8 cellular contexts compared by ENCODE assay signal in genomic region chr17:75124819-75125162, GRCh38. TPM values are rescaled to one million over a fixed set of nuclear protein-coding genes. Genes with fewer than 3 reads are reported as not detected.
DNase-seq lines count a peak whose midpoint lies in the region; ATAC-seq, FAIRE-seq and TF ChIP-seq lines count a peak whose summit lies in the region.

No MANE protein-coding gene starts in this region.

- DNase-seq in activated CD4-positive, alpha-beta T cell treated with anti-CD3 and anti-CD28 coated beads for 36 hours = no peak
- no peak for DNase-seq in activated CD4-positive, alpha-beta T cell treated with anti-CD3 and anti-CD28 coated beads, Interleukin-2, amount 50 U/mL, for 48 hours
- DNase-seq in SW480 (ENCODE audit: low spot score) = peak; percentile 25
- DNase-seq in foreskin keratinocyte = no peak
- DNase-seq in small intestine = no peak
- no peak for DNase-seq in brain microvascular endothelial cell
- no peak for DNase-seq in ascending aorta (ENCODE audit: low spot score in 2 of 2)
- no peak for DNase-seq in gastrocnemius medialis

- peaks cover 21% of the 10 kb centered on the region for H3K36me3 Mint-ChIP-seq in activated CD4-positive, alpha-beta T cell treated with anti-CD3 and anti-CD28 coated beads for 36 hours (ENCODE audit: low read depth)

- in situ Hi-C loops in brain microvascular endothelial cell (cut with HindIII; ENCODE audit: low pct_ligation_motif_present, low sequenced_read_pairs) (no loop called here), gastrocnemius medialis (cut with MboI; ENCODE audit: low sequenced_read_pairs in 4 of 4) (loop anchor here in 1 of 4 donors (10.0 kb wide), 1 partner anchor 50 kb away; no protein-coding TSS in a partner anchor)

- CTCF ChIA-PET in activated CD4-positive, alpha-beta T cell treated with anti-CD3 and anti-CD28 coated beads for 36 hours (lab: Charles Lee) = interaction anchor here (0.6 to 4.5 kb wide), 7 partner anchors 10 to 63 kb away, joined by 3 to 55 read pairs (median 3); no protein-coding TSS in a partner anchor

- no peaks in the 10 kb centered on the region for H3K27me3 Mint-ChIP-seq in activated CD4-positive, alpha-beta T cell treated with anti-CD3 and anti-CD28 coated beads for 36 hours

- peaks cover 0 to 3% of the 10 kb centered on the region in 2 donors for H3K36me3 ChIP-seq in small intestine (ENCODE audit: control insufficient read depth in 2 of 2, insufficient read depth in 2 of 2, low read length in 2 of 2)
- H3K36me3 ChIP-seq in brain microvascular endothelial cell (replicated peaks) = no peaks in the 10 kb centered on the region
- peaks cover 3 to 10% of the 10 kb centered on the region in 2 donors for H3K36me3 ChIP-seq in ascending aorta
- peaks cover 0 to 9% of the 10 kb centered on the region in 2 donors for H3K36me3 ChIP-seq in gastrocnemius medialis

- POLR2A ChIA-PET in activated CD4-positive, alpha-beta T cell treated with anti-CD3 and anti-CD28 coated beads for 36 hours (lab: Charles Lee) = interaction anchor here (0.5 to 0.9 kb wide), 3 partner anchors 8 to 155 kb away, joined by 3 to 4 read pairs (median 3); no protein-coding TSS in a partner anchor

- WGBS in small intestine, 3 donors = 42 to 80% (median 57%) methylated on average over 4 of the region's 4 CpGs

- FAIRE-seq in small intestine (lab: Jason Lieb, UNC) = no peak

- peaks cover 28% of the 10 kb centered on the region for H3K4me1 Mint-ChIP-seq in activated CD4-positive, alpha-beta T cell treated with anti-CD3 and anti-CD28 coated beads for 36 hours

- no peak for ATAC-seq in activated CD4-positive, alpha-beta T cell treated with anti-CD3 and anti-CD28 coated beads for 36 hours
- ATAC-seq in foreskin keratinocyte (no peak), gastrocnemius medialis (no peak)

- intact Hi-C loops in activated CD4-positive, alpha-beta T cell treated with anti-CD3 and anti-CD28 coated beads for 36 hours (cut with DNase I, micrococcal nuclease) = no loop called here
- intact Hi-C loops in ascending aorta (cut with DNase I) (no loop called here), gastrocnemius medialis (cut with DNase I; ENCODE audit: low total_unique reads) (no loop called here)

- no peak overlapping the region for H3K4me3 Mint-ChIP-seq in activated CD4-positive, alpha-beta T cell treated with anti-CD3 and anti-CD28 coated beads for 36 hours

- H3K9me3 Mint-ChIP-seq in activated CD4-positive, alpha-beta T cell treated with anti-CD3 and anti-CD28 coated beads for 36 hours (ENCODE audit: low read depth) = no peaks in the 10 kb centered on the region

- TF ChIP-seq POLR2A in gastrocnemius medialis (IDR thresholded peaks at IDR 0.05) = no peak

- H3K4me3 ChIP-seq in small intestine (ENCODE audit: low read depth in 1 of 2, low read length in 2 of 2) (no peak overlapping the region), brain microvascular endothelial cell (ENCODE audit: low read depth, low read length) (no peak overlapping the region), ascending aorta (no peak overlapping the region), gastrocnemius medialis (no peak overlapping the region)

- H3K27ac ChIP-seq in foreskin keratinocyte (peak overlapping the region; percentile 94), small intestine (ENCODE audit: low read depth in 1 of 2, low read length in 1 of 2) (peak overlapping the region; percentile 96), brain microvascular endothelial cell (no peak overlapping the region), ascending aorta (no peak overlapping the region), gastrocnemius medialis (no peak overlapping the region)

- H3K27ac Mint-ChIP-seq in activated CD4-positive, alpha-beta T cell treated with anti-CD3 and anti-CD28 coated beads for 36 hours = peak overlapping the region; percentile 94

- no peak for TF ChIP-seq CTCF in foreskin keratinocyte (conservative IDR thresholded peaks at IDR 0.05)
- no peak for TF ChIP-seq CTCF in brain microvascular endothelial cell (IDR thresholded peaks at IDR 0.05; ENCODE audit: low read depth, low read length, missing control alignments)
- no peak for TF ChIP-seq CTCF in ascending aorta (IDR thresholded peaks at IDR 0.05)
- no peak for TF ChIP-seq CTCF in gastrocnemius medialis (IDR thresholded peaks at IDR 0.05 in 4 of 5, conservative IDR thresholded peaks at IDR 0.05 in 1 of 5)

- H3K4me1 ChIP-seq in foreskin keratinocyte (peaks cover 15% of the 10 kb centered on the region), small intestine (ENCODE audit: control insufficient read depth in 2 of 2, insufficient read depth in 1 of 2, low read depth in 1 of 2, low read length in 1 of 2) (peaks cover 0 to 6% of the 10 kb centered on the region in 2 donors), ascending aorta (no peaks in the 10 kb centered on the region), gastrocnemius medialis (peaks cover 0 to 4% of the 10 kb centered on the region in 2 donors)

- no peaks in the 10 kb centered on the region for H3K9me3 ChIP-seq in small intestine (ENCODE audit: control insufficient read depth, low read depth)
- no peaks in the 10 kb centered on the region for H3K9me3 ChIP-seq in ascending aorta
- no peaks in the 10 kb centered on the region for H3K9me3 ChIP-seq in gastrocnemius medialis

- no peaks in the 10 kb centered on the region for H3K27me3 ChIP-seq in foreskin keratinocyte
- no peaks in the 10 kb centered on the region for H3K27me3 ChIP-seq in small intestine (ENCODE audit: control insufficient read depth in 2 of 2, insufficient read depth in 2 of 2, low read length in 2 of 2)
- no peaks in the 10 kb centered on the region for H3K27me3 ChIP-seq in brain microvascular endothelial cell (replicated peaks)
- H3K27me3 ChIP-seq in ascending aorta = no peaks in the 10 kb centered on the region
- no peaks in the 10 kb centered on the region for H3K27me3 ChIP-seq in gastrocnemius medialis

RNA-seq across cellular contexts. Expression of gene NT5C, which starts 6.8 kb away (rescaled TPM):
- total RNA-seq in activated CD4-positive, alpha-beta T cell treated with anti-CD3 and anti-CD28 coated beads for 36 hours = 10 to 100 TPM; 51.7 to 61.5 TPM
- 76.5 and 76.8 TPM in 2 replicates for total RNA-seq in foreskin keratinocyte
- 109 and 111 TPM in 2 replicates for polyA plus RNA-seq in foreskin keratinocyte
- 100 to 1,000 TPM in 2 of 3 donors, 10 to 100 TPM in 1; 91.2 to 169 (median 130) TPM for polyA plus RNA-seq in small intestine
- total RNA-seq in ascending aorta = 18.3 TPM
- 100 to 1,000 TPM in 1 of 4 donors, 10 to 100 TPM in 3; 62.8 to 111 (median 68.0) TPM for total RNA-seq in gastrocnemius medialis

RNA-seq across cellular contexts. Expression of gene ARMC7, which starts 15.0 kb away (rescaled TPM):
- total RNA-seq in activated CD4-positive, alpha-beta T cell treated with anti-CD3 and anti-CD28 coated beads for 36 hours = 1 to 10 TPM; 6.7 to 7.7 TPM
- 3.5 and 4.4 TPM in 2 replicates for total RNA-seq in foreskin keratinocyte
- 5.8 and 6.5 TPM in 2 replicates for polyA plus RNA-seq in foreskin keratinocyte
- 10 to 100 TPM; 14.2 to 24.8 (median 23.2) TPM for polyA plus RNA-seq in small intestine
- total RNA-seq in ascending aorta = 1.4 TPM
- 1 to 10 TPM; 2.0 to 4.4 (median 3.0) TPM for total RNA-seq in gastrocnemius medialis

RNA-seq across cellular contexts. Expression of gene JPT1, which starts 29.5 kb away (rescaled TPM):
- total RNA-seq in activated CD4-positive, alpha-beta T cell treated with anti-CD3 and anti-CD28 coated beads for 36 hours = 100 to 1,000 TPM; 234 to 238 TPM
- total RNA-seq in foreskin keratinocyte (463 and 622 TPM in 2 replicates), ascending aorta (23.0 TPM), gastrocnemius medialis (100 to 1,000 TPM in 1 of 4 donors, 10 to 100 TPM in 3; 35.5 to 113 (median 71.8) TPM)
- polyA plus RNA-seq in foreskin keratinocyte (705 and 905 TPM in 2 replicates), small intestine (100 to 1,000 TPM; 377 to 758 (median 449) TPM)

RNA-seq across cellular contexts. Expression of gene SLC16A5, which starts 37.0 kb away (rescaled TPM):
- total RNA-seq in activated CD4-positive, alpha-beta T cell treated with anti-CD3 and anti-CD28 coated beads for 36 hours = 1 to 10 TPM; 6.0 to 6.5 TPM
- total RNA-seq in foreskin keratinocyte (3.2 and 3.4 TPM in 2 replicates), ascending aorta (101 TPM), gastrocnemius medialis (1 to 10 TPM; 1.5 to 7.9 (median 6.9) TPM)
- polyA plus RNA-seq in foreskin keratinocyte (2.0 and 2.2 TPM in 2 replicates), small intestine (10 to 100 TPM; 23.5 to 35.4 (median 32.2) TPM)

RNA-seq across cellular contexts. Expression of gene SUMO2, which starts 58.0 kb away (rescaled TPM):
- total RNA-seq in activated CD4-positive, alpha-beta T cell treated with anti-CD3 and anti-CD28 coated beads for 36 hours = 100 to 1,000 TPM; 594 to 727 TPM
- total RNA-seq in foreskin keratinocyte = 284 and 299 TPM in 2 replicates
- 326 and 355 TPM in 2 replicates for polyA plus RNA-seq in foreskin keratinocyte
- polyA plus RNA-seq in small intestine = 10 to 100 TPM; 64.3 to 76.1 (median 67.8) TPM
- total RNA-seq in ascending aorta = 23.9 TPM
- 10 to 100 TPM; 36.7 to 45.1 (median 43.3) TPM for total RNA-seq in gastrocnemius medialis

Comparison
In these comparisons a context has a peak if more than half of its experiments do, and no peak if none do; other contexts are left out.
1. H3K27ac ChIP-seq: peak in foreskin keratinocyte (single experiment) and small intestine (2 of 2); none in brain microvascular endothelial cell (single experiment), ascending aorta (0 of 2) and gastrocnemius medialis (0 of 4).